Comparison of ENCODE assay signal across 16 cellular contexts in genomic region chr17:72489273-72489641, GRCh38.
"Had no signal": no experiment of that assay in that cellular context is flagged by ENCODE, and none has a peak within 500 bp of the region (broad histone marks: within the 10 kb centered on the region; RNA-seq: fewer than 3 reads in every experiment).

No MANE protein-coding gene starts in this region.

- H3K4me1 ChIP-seq: lower lobe of right lung, sigmoid colon had no signal

- DNase-seq: activated B cell treated with CpG ODN at 0.5 μM for 24 hours; activated CD4-positive, alpha-beta T cell treated with anti-CD3 and anti-CD28 coated beads, Interleukin-2, amount 10 ng/mL, durations not matched to agents 7 days and 5 days; activated naive CD4-positive, alpha-beta T cell treated with anti-CD3 and anti-CD28 coated beads for 36 hours; activated T-cell treated with anti-CD3 and anti-CD28 coated beads for 4 hours; cortex of kidney; effector CD8-positive, alpha-beta T cell; hippocampal formation; kidney glomerular epithelial cell; lower lobe of right lung; midbrain; sigmoid colon; stimulated activated CD4-positive, alpha-beta T cell treated with anti-CD3 and anti-CD28 coated beads, Interleukin-2, amount 100 ng/mL, for 48 hours; stimulated activated naive CD4-positive, alpha-beta T cell treated with Interleukin-2 at 50 U/mL for 16 hours; SW 1271; T-helper 9 cell had no signal

- H3K36me3 ChIP-seq: lower lobe of right lung, sigmoid colon had no signal

- H3K9me3 ChIP-seq: lower lobe of right lung had no signal

- H3K4me3 ChIP-seq: lower lobe of right lung, sigmoid colon had no signal

- ATAC-seq: activated T-helper 17 cell treated with anti-CD3 and anti-CD28 coated beads, Interleukin-2, amount 50 U/mL, for 72 hours; lower lobe of right lung had no signal

- H3K27ac ChIP-seq: lower lobe of right lung, sigmoid colon had no signal
